ENCODE assay signal across 18 cellular contexts in genomic region chr1:66197120-66197519, GRCh38.
"Had no signal": no experiment of that assay in that cellular context is flagged by ENCODE, and none has a peak within 500 bp of the region (broad histone marks: within the 10 kb centered on the region; RNA-seq: fewer than 3 reads in every experiment).

No MANE protein-coding gene starts in this region.

- ATAC-seq: left colon; lower lobe of right lung; natural killer cell; pancreas; right lobe of liver; stimulated activated naive B cell treated with anti-CD40 and anti-IgM and Interleukin-4, amounts not matched to agents 10 μg/mL and 1 μg/mL and 100 μg/mL, for 72 hours had no signal

- H3K27me3 ChIP-seq: neutrophil, pancreas, right lobe of liver, thyroid gland had no signal

- H3K9me3 ChIP-seq: left ventricle myocardium inferior, lower lobe of right lung, neutrophil, pancreas, right lobe of liver, thyroid gland had no signal

- H3K27ac ChIP-seq: coronary artery, left ventricle myocardium inferior, lower lobe of right lung, neutrophil, pancreas, right lobe of liver had no signal

- H3K4me1 ChIP-seq: left ventricle myocardium inferior, lower lobe of right lung, pancreas, right lobe of liver had no signal

- H3K4me3 ChIP-seq: coronary artery, left ventricle myocardium inferior, lower lobe of right lung, pancreas, right lobe of liver, thyroid gland had no signal

- DNase-seq: dermis blood vessel endothelial cell; immature natural killer cell; islet precursor cell; kidney glomerular epithelial cell; left colon; left ventricle myocardium inferior; lower lobe of right lung; natural killer cell; pancreas; retina; right lobe of liver; small intestine; stimulated activated CD4-positive, alpha-beta T cell treated with anti-CD3 and anti-CD28 coated beads, Interleukin-15, amount 100 ng/mL, for 24 hours; stimulated activated CD4-positive, alpha-beta T cell treated with anti-CD3 and anti-CD28 coated beads, Interleukin-2, amount 100 ng/mL, for 48 hours; stimulated activated naive B cell treated with anti-CD40 and anti-IgM and Interleukin-4, amounts not matched to agents 10 μg/mL and 1 μg/mL and 100 μg/mL, for 72 hours; thyroid gland had no signal

- H3K36me3 ChIP-seq: left ventricle myocardium inferior, lower lobe of right lung, neutrophil, pancreas, right lobe of liver, thyroid gland had no signal
